In the genomic region with DNA sequence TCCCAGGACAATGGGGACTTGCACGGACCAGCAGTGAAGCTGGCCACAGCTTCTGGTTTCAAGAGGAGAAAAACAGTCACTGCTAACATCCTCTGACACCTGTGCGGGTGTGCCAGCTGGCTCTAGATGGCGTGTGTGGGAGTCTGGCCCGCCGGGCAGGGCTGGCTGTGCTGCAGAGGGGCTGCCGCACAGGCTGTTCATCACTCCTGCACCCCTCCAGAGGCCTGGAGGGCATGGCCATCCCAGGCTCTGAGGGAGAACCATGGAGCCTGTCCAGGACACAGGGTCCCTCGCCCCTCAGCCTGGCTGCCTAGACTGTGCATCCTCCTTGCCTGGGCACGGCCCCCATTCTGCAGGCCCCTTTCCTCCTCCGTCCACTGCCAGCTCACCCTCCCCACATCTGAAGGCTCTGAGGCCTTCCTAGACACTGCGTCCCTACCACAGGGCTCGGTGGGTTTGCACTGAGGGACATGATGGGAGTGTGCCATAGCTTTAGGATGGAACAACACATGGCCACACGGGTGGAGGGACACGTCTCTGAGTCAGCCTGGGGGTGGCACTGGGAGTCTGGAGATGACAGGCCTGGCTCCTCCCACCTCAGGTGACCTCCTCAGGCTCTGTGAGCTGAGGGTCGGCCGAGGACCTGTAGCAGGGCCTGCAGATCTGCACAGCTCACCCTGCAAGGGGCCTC, we compare ENCODE assay signal across 13 cellular contexts. TPM values are rescaled to one million over a fixed set of nuclear protein-coding genes. Genes with fewer than 3 reads are reported as not detected.
DNase-seq lines count a peak whose midpoint lies in the region; ATAC-seq and TF ChIP-seq lines count a peak whose summit lies in the region.
"Had no signal": no experiment of that assay in that cellular context is flagged by ENCODE, and none has a peak within 500 bp of the region (broad histone marks: within the 10 kb centered on the region; RNA-seq: fewer than 3 reads in every experiment).

No MANE protein-coding gene starts in this region.

- no peaks in the 10 kb centered on the region for H3K27me3 Mint-ChIP-seq in CD4-positive, CD25-positive, alpha-beta regulatory T cell
- H3K27me3 Mint-ChIP-seq in endodermal cell (ENCODE audit: insufficient read depth), result peaks cover 24% of the 10 kb centered on the region

- H3K27me3 ChIP-seq in CD4-positive, CD25-positive, alpha-beta regulatory T cell (ENCODE audit: control insufficient read depth, insufficient read depth, low read length), result no peaks in the 10 kb centered on the region
- peaks cover 25% of the 10 kb centered on the region for H3K27me3 ChIP-seq in endodermal cell (ENCODE audit: control insufficient read depth, insufficient read depth, low read length, poor library complexity, severe bottlenecking)
- H3K27me3 ChIP-seq: adrenal gland, upper lobe of left lung had no signal

- CTCF ChIA-PET in RWPE1 (lab: Yijun Ruan, JAX), result interaction anchor here (0.9 kb wide), 2 partner anchors 14 to 181 kb away, joined by 3 to 4 read pairs; no protein-coding TSS in a partner anchor

- peaks cover 43% of the 10 kb centered on the region for H3K4me1 ChIP-seq in CD4-positive, CD25-positive, alpha-beta regulatory T cell (ENCODE audit: control insufficient read depth, insufficient read depth, low read length, poor library complexity, severe bottlenecking)
- peaks cover 7% of the 10 kb centered on the region for H3K4me1 ChIP-seq in endodermal cell (ENCODE audit: control insufficient read depth, insufficient read depth, low read length)
- H3K4me1 ChIP-seq: adrenal gland had no signal

- ATAC-seq in CD4-positive, CD25-positive, alpha-beta regulatory T cell (ENCODE audit: low read depth in 2 of 2), result peak; percentile 36 to 46
- ATAC-seq in HG03135 (IDR thresholded peaks at IDR 0.05; ENCODE audit: unreplicated experiment) (no peak), GM19467 (IDR thresholded peaks at IDR 0.05; ENCODE audit: unreplicated experiment) (no peak)

- H3K4me1 Mint-ChIP-seq in CD4-positive, CD25-positive, alpha-beta regulatory T cell, result peaks cover 5 to 57% (median 31%) of the 10 kb centered on the region in 4 donors
- H3K4me1 Mint-ChIP-seq in endodermal cell, result peaks cover 8% of the 10 kb centered on the region

- TF ChIP-seq CTCF in RWPE1 (conservative IDR thresholded peaks at IDR 0.05; ENCODE audit: low read depth), result no peak
- TF ChIP-seq CTCF in endodermal cell (conservative IDR thresholded peaks at IDR 0.05), result no peak

- H3K36me3 ChIP-seq in CD4-positive, CD25-positive, alpha-beta regulatory T cell (ENCODE audit: control insufficient read depth, insufficient read depth, low read length), result peaks cover 2% of the 10 kb centered on the region
- H3K36me3 ChIP-seq in endodermal cell (ENCODE audit: control insufficient read depth, insufficient read depth, low read length), result no peaks in the 10 kb centered on the region

- no peaks in the 10 kb centered on the region for H3K9me3 Mint-ChIP-seq in CD4-positive, CD25-positive, alpha-beta regulatory T cell
- no peaks in the 10 kb centered on the region for H3K9me3 Mint-ChIP-seq in endodermal cell

- no peak overlapping the region for H3K4me3 ChIP-seq in CD4-positive, CD25-positive, alpha-beta regulatory T cell (ENCODE audit: low read depth, low read length)
- no peak overlapping the region for H3K4me3 ChIP-seq in endodermal cell (ENCODE audit: low read length)
- H3K4me3 ChIP-seq: adrenal gland, smooth muscle cell, upper lobe of left lung had no signal

- H3K36me3 Mint-ChIP-seq in CD4-positive, CD25-positive, alpha-beta regulatory T cell, result peaks cover 14% of the 10 kb centered on the region
- no peaks in the 10 kb centered on the region for H3K36me3 Mint-ChIP-seq in endodermal cell (ENCODE audit: low read depth)

- no peak overlapping the region for H3K27ac ChIP-seq in CD4-positive, CD25-positive, alpha-beta regulatory T cell (ENCODE audit: insufficient read depth, low read length, poor library complexity, severe bottlenecking)
- peak overlapping the region; percentile 41 for H3K27ac ChIP-seq in RWPE1
- H3K27ac ChIP-seq in endodermal cell (ENCODE audit: low read depth, low read length), result no peak overlapping the region
- H3K27ac ChIP-seq: adrenal gland, upper lobe of left lung had no signal

- DNase-seq in NCI-H524 (lab: John Stamatoyannopoulos, UW) (peak; percentile 25 to 69), NCI-H524 treated with DMSO at 0.1 percent for 48 hours (lab: John Stamatoyannopoulos, UW) (no peak), RWPE1 (ENCODE audit: low spot score) (no peak), endodermal cell (peak; percentile 52), HT-29 (ENCODE audit: low spot score) (no peak)
- DNase-seq in CD4-positive, CD25-positive, alpha-beta regulatory T cell, result peak in 2 of 3 donors; percentile 32 to 78
- DNase-seq: adrenal gland, dermis blood vessel endothelial cell, NCI-H146 had no signal

- no peak overlapping the region for H3K9ac ChIP-seq in endodermal cell (ENCODE audit: extremely low read depth, low read length, poor library complexity, severe bottlenecking)

- H3K4me3 Mint-ChIP-seq in CD4-positive, CD25-positive, alpha-beta regulatory T cell, result peak overlapping the region in 1 of 4 donors; percentile 46
- no peak overlapping the region for H3K4me3 Mint-ChIP-seq in endodermal cell

- 93 to 94% methylated on average over 12 to 15 of the region's 15 CpGs for WGBS in endodermal cell (ENCODE audit: insufficient coverage in 1 of 2, insufficient read length in 1 of 2), 2 experiments

- peak overlapping the region; percentile 76 to 86 (median 80) for H3K27ac Mint-ChIP-seq in CD4-positive, CD25-positive, alpha-beta regulatory T cell
- H3K27ac Mint-ChIP-seq in endodermal cell, result no peak overlapping the region

- POLR2A ChIA-PET in RWPE1 (lab: Yijun Ruan, JAX; ENCODE audit: low non-redundant PET), result no interaction called here

- no peaks in the 10 kb centered on the region for H3K9me3 ChIP-seq in CD4-positive, CD25-positive, alpha-beta regulatory T cell (ENCODE audit: control insufficient read depth in 2 of 2, low read length in 2 of 2)
- H3K9me3 ChIP-seq in endodermal cell (ENCODE audit: control insufficient read depth, low read length), result no peaks in the 10 kb centered on the region
- H3K9me3 ChIP-seq: adrenal gland, upper lobe of left lung had no signal

RNA-seq across cellular contexts. Expression of gene GNB1L, which starts 42.1 kb away (rescaled TPM):
- total RNA-seq in CD4-positive, CD25-positive, alpha-beta regulatory T cell, result 8.2 TPM
- polyA plus RNA-seq in CD4-positive, CD25-positive, alpha-beta regulatory T cell, result 10 to 100 TPM; 13.3 to 29.8 (median 19.7) TPM
- total RNA-seq in endodermal cell, result 10 to 100 TPM in 1 of 2 donors, 1 to 10 TPM in 1; 9.5 to 12.2 TPM
- 10.1 TPM for polyA plus RNA-seq in endodermal cell (2013, experiment 1 of 2)
- 7.7 TPM for polyA plus RNA-seq in endodermal cell (2013, experiment 2 of 2)
- total RNA-seq in HT-29 (2014; rRNA removed; shearing (Covaris generic)), result 96.1 and 115 TPM in 2 replicates

RNA-seq across cellular contexts. Expression of gene RTL10, which starts 42.1 kb away (rescaled TPM):
- 18.8 TPM for total RNA-seq in CD4-positive, CD25-positive, alpha-beta regulatory T cell
- 10 to 100 TPM in 2 of 4 donors, 1 to 10 TPM in 2; 7.5 to 12.6 (median 10.9) TPM for polyA plus RNA-seq in CD4-positive, CD25-positive, alpha-beta regulatory T cell
- 10 to 100 TPM; 20.6 to 22.2 TPM for total RNA-seq in endodermal cell
- 12.4 TPM for polyA plus RNA-seq in endodermal cell (2013, experiment 1 of 2)
- polyA plus RNA-seq in endodermal cell (2013, experiment 2 of 2), result 12.1 TPM
- total RNA-seq in HT-29 (2014; rRNA removed; shearing (Covaris generic)), result 37.9 and 42.8 TPM in 2 replicates

RNA-seq across cellular contexts. Expression of gene COMT, which starts 44.8 kb away (rescaled TPM):
- 27.3 TPM for total RNA-seq in CD4-positive, CD25-positive, alpha-beta regulatory T cell
- 100 to 1,000 TPM in 1 of 4 donors, 10 to 100 TPM in 3; 89.2 to 106 (median 94.5) TPM for polyA plus RNA-seq in CD4-positive, CD25-positive, alpha-beta regulatory T cell
- total RNA-seq in endodermal cell, result 10 to 100 TPM; 26.6 to 27.8 TPM
- 84.5 TPM for polyA plus RNA-seq in endodermal cell (2013, experiment 1 of 2)
- 77.3 TPM for polyA plus RNA-seq in endodermal cell (2013, experiment 2 of 2)
- 665 and 669 TPM in 2 replicates for total RNA-seq in HT-29 (2014; rRNA removed; shearing (Covaris generic))

RNA-seq across cellular contexts. Expression of gene TXNRD2, which starts 44.8 kb away (rescaled TPM):
- total RNA-seq in CD4-positive, CD25-positive, alpha-beta regulatory T cell, result 25.7 TPM
- polyA plus RNA-seq in CD4-positive, CD25-positive, alpha-beta regulatory T cell, result 10 to 100 TPM; 11.3 to 12.4 (median 11.7) TPM
- 10 to 100 TPM in 1 of 2 donors, 1 to 10 TPM in 1; 7.3 to 13.6 TPM for total RNA-seq in endodermal cell
- 11.2 TPM for polyA plus RNA-seq in endodermal cell (2013, experiment 1 of 2)
- polyA plus RNA-seq in endodermal cell (2013, experiment 2 of 2), result 12.2 TPM
- 88.4 and 95.8 TPM in 2 replicates for total RNA-seq in HT-29 (2014; rRNA removed; shearing (Covaris generic))
- total RNA-seq: smooth muscle cell had no signal

Comparison
In these comparisons a context has a peak if more than half of its experiments do, and no peak if none do; other contexts are left out.
1. DNase-seq: peak in NCI-H524 (2 of 2), CD4-positive, CD25-positive, alpha-beta regulatory T cell (2 of 3) and endodermal cell (single experiment); none in NCI-H524 treated with DMSO at 0.1 percent for 48 hours (single experiment), RWPE1 (single experiment) and HT-29 (single experiment).
2. ATAC-seq: peak in CD4-positive, CD25-positive, alpha-beta regulatory T cell (2 of 2); none in HG03135 (single experiment) and GM19467 (single experiment).
3. RNA of gene COMT, which starts 44.8 kb away (total RNA-seq): 665 to 669 TPM in HT-29; 26.6 to 27.8 TPM in endodermal cell and 27.3 TPM in CD4-positive, CD25-positive, alpha-beta regulatory T cell (single experiment); every median in the first group is over 10 times any median in the second.